In genomic region chr7:42155836-42156540, GRCh38 we compare ENCODE assay signal across 23 cellular contexts.
DNase-seq lines count a peak whose midpoint lies in the region; ATAC-seq and TF ChIP-seq lines count a peak whose summit lies in the region.
"Had no signal": no experiment of that assay in that cellular context is flagged by ENCODE, and none has a peak within 500 bp of the region (broad histone marks: within the 10 kb centered on the region; RNA-seq: fewer than 3 reads in every experiment).

No MANE protein-coding gene starts in this region.

- peak overlapping the region; percentile 35 for H3K4me3 ChIP-seq in adipocyte (ENCODE audit: low read length)
- H3K4me3 ChIP-seq: GM23338, vagina had no signal

- no peaks in the 10 kb centered on the region for H3K27me3 ChIP-seq in adipocyte (replicated peaks; ENCODE audit: control insufficient read depth, insufficient read depth, low read length)
- H3K27me3 ChIP-seq: brain microvascular endothelial cell, vagina had no signal

- DNase-seq in EH (ENCODE audit: low read depth) (peak; percentile 71), adipocyte (ENCODE audit: low read depth) (peak; percentile 25), foreskin melanocyte (peak; percentile 63), retina (peak; percentile 67), NCI-H526 treated with DMSO at 0.1 percent for 48 hours (lab: John Stamatoyannopoulos, UW) (no peak), NCI-H748 treated with DMSO at 0.1 percent for 48 hours (lab: John Stamatoyannopoulos, UW) (no peak)
- DNase-seq: activated CD4-positive, alpha-beta T cell treated with anti-CD3 and anti-CD28 coated beads for 4 hours; activated naive CD4-positive, alpha-beta T cell treated with anti-CD3 and anti-CD28 coated beads for 36 hours; brain microvascular endothelial cell; Calu3; GDM1; NCI-H1105 treated with DMSO at 0.1 percent for 48 hours; NK-92 treated with Interleukin-12 subunit alpha and Interleukin-12 subunit beta, amount 100 ng/mL, for 24 hours; SHP77; stimulated activated CD4-positive, alpha-beta T cell treated with anti-CD3 and anti-CD28 coated beads, Interleukin-15, amount 100 ng/mL, for 24 hours; stimulated activated naive CD8-positive, alpha-beta T cell treated with anti-CD3 and anti-CD28 coated beads, Interleukin-15, Interleukin-2, amounts not matched to agents 100 U/mL and 50 U/mL, for 24 hours; T-helper 9 cell had no signal

- ATAC-seq in GM21576 (IDR thresholded peaks at IDR 0.05; ENCODE audit: unreplicated experiment) (no peak), SK-N-SH treated with all-trans-retinoic acid at 6 μM for 48 hours (no peak)
- ATAC-seq: GM23338; left lobe of liver; stimulated activated naive CD8-positive, alpha-beta T cell treated with anti-CD3 and anti-CD28 coated beads, Interleukin-15, Interleukin-2, amounts not matched to agents 100 U/mL and 50 U/mL, for 24 hours had no signal

- H3K4me1 ChIP-seq in adipocyte (ENCODE audit: control insufficient read depth, insufficient read depth, low read length), result peaks cover 29% of the 10 kb centered on the region

- H3K9ac ChIP-seq in adipocyte (ENCODE audit: low read length), result no peak overlapping the region
- H3K9ac ChIP-seq: KMS-11 had no signal

- no peaks in the 10 kb centered on the region for H3K36me3 ChIP-seq in adipocyte (ENCODE audit: control insufficient read depth, insufficient read depth, low read length, severe bottlenecking)
- H3K36me3 ChIP-seq: brain microvascular endothelial cell, vagina had no signal

- no peaks in the 10 kb centered on the region for H3K9me3 ChIP-seq in adipocyte (ENCODE audit: control insufficient read depth, low read length)
- H3K9me3 ChIP-seq: vagina had no signal

TF ChIP-seq in SK-N-SH treated with all-trans-retinoic acid at 6 μM for 48 hours, 23 proteins besides CTCF, POLR2A, EP300 and RAD21:
- TF ChIP-seq BACH2 (CRISPR knock-in tag; IDR thresholded peaks at IDR 0.05; ENCODE audit: borderline replicate concordance), result no peak
- TF ChIP-seq OSR1 (CRISPR knock-in tag; IDR thresholded peaks at IDR 0.05), result no peak
- TF ChIP-seq ZFP30 (CRISPR knock-in tag; IDR thresholded peaks at IDR 0.05), result no peak
- TF ChIP-seq, protein P1, sequence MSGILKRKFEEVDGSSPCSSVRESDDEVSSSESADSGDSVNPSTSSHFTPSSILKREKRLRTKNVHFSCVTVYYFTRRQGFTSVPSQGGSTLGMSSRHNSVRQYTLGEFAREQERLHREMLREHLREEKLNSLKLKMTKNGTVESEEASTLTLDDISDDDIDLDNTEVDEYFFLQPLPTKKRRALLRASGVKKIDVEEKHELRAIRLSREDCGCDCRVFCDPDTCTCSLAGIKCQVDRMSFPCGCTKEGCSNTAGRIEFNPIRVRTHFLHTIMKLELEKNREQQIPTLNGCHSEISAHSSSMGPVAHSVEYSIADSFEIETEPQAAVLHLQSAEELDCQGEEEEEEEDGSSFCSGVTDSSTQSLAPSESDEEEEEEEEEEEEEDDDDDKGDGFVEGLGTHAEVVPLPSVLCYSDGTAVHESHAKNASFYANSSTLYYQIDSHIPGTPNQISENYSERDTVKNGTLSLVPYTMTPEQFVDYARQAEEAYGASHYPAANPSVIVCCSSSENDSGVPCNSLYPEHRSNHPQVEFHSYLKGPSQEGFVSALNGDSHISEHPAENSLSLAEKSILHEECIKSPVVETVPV (CRISPR knock-in tag; IDR thresholded peaks at IDR 0.05), result no peak
- no peak for TF ChIP-seq PATZ1 (CRISPR knock-in tag; IDR thresholded peaks at IDR 0.05; ENCODE audit: borderline replicate concordance)
- no peak for TF ChIP-seq PPARA (CRISPR knock-in tag; IDR thresholded peaks at IDR 0.05; ENCODE audit: borderline replicate concordance)

Comparison
In these comparisons a context has a peak if more than half of its experiments do, and no peak if none do; other contexts are left out.
1. DNase-seq: peak in EH (single experiment), adipocyte (single experiment), foreskin melanocyte (single experiment) and retina (single experiment); none in NCI-H526 treated with DMSO at 0.1 percent for 48 hours (single experiment) and NCI-H748 treated with DMSO at 0.1 percent for 48 hours (single experiment).